Comparison of ENCODE assay signal across 20 cellular contexts in the genomic region with DNA sequence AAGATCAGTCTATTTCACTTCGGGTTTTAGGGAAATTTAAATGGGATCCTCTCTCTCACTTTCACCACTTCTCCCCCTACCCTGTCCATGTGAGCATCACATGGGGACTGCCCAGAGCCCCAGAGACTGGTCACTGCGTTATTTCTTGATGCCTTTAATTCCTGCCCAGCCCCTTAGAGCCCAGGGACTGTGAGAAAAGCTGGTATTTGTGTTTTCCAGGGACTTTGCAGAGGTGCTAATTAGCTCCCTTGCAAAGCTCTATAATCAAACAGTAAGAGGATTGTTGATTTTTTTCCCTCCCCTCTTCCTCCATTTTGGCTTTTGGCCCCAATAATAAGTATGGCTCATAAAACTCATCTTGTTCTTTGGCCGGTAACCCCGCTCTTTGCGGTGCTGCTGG. TPM values are rescaled to one million over a fixed set of nuclear protein-coding genes. Genes with fewer than 3 reads are reported as not detected.
A peak's percentile ranks its signal among the peaks of the same experiment; 100 is the strongest.
DNase-seq lines count a peak whose midpoint lies in the region; ATAC-seq and TF ChIP-seq lines count a peak whose summit lies in the region.
"Had no signal": no experiment of that assay in that cellular context is flagged by ENCODE, and none has a peak within 500 bp of the region (broad histone marks: within the 10 kb centered on the region; RNA-seq: fewer than 3 reads in every experiment).

No MANE protein-coding gene starts in this region.

- no peaks in the 10 kb centered on the region for H3K36me3 ChIP-seq in GM23338 (ENCODE audit: insufficient read depth)

- no peak for DNase-seq in GM23338 (ENCODE audit: low spot score)
- peak; percentile 11 for DNase-seq in SK-MEL-5 (ENCODE audit: low read depth, low spot score)
- no peak for DNase-seq in dorsolateral prefrontal cortex
- DNase-seq in putamen (ENCODE audit: low spot score), result peak; percentile 55
- no peak for DNase-seq in activated CD4-positive, alpha-beta T cell treated with anti-CD3 and anti-CD28 coated beads for 48 hours
- no peak for DNase-seq in NCI-H526 treated with DMSO at 0.1 percent for 48 hours (lab: John Stamatoyannopoulos, UW)
- DNase-seq: CD8-positive, alpha-beta memory T cell; DMS79; HCEC 1CT; NCI-H187 treated with DMSO at 0.1 percent for 48 hours; NCI-H2171; NCI-H446 treated with DMSO at 0.1 percent for 48 hours; NCI-H774; RPMI8226; SIG-M5 had no signal

- 0 out of 2 replicates have a peak overlapping the region, but pooled peaks have one; percentile 21 for H2AFZ ChIP-seq in GM23338

- H3K4me3 Mint-ChIP-seq in GM23338, result no peak overlapping the region
- H3K4me3 Mint-ChIP-seq: CD8-positive, alpha-beta memory T cell had no signal

- in situ Hi-C loops in SK-MEL-5 (cut with HindIII; ENCODE audit: low pct_unique_long_range_greater_than_20kb, low sequenced_read_pairs), result loop anchor here (25.0 kb wide), 1 partner anchor 232 kb away; no protein-coding TSS in a partner anchor

- ATAC-seq in GM23338, result no peak
- ATAC-seq in HG02938 (IDR thresholded peaks at IDR 0.05; ENCODE audit: unreplicated experiment), result no peak
- no peak for ATAC-seq in GM19452 (IDR thresholded peaks at IDR 0.05; ENCODE audit: unreplicated experiment)

- H3K27me3 Mint-ChIP-seq in GM23338 (ENCODE audit: insufficient read depth, low read depth, poor library complexity), result peaks cover 3% of the 10 kb centered on the region

- H3K9me3 Mint-ChIP-seq in GM23338, result no peaks in the 10 kb centered on the region; the same call in 2 of the 3 replicates

- H3K36me3 Mint-ChIP-seq in GM23338 (ENCODE audit: low read depth), result no peaks in the 10 kb centered on the region
- H3K36me3 Mint-ChIP-seq: CD8-positive, alpha-beta memory T cell had no signal

- H3K4me3 ChIP-seq in GM23338, result no peak overlapping the region
- H3K4me3 ChIP-seq in dorsolateral prefrontal cortex, result peak overlapping the region in 19 of 59 donors; percentile 0 to 36 (median 19)

- H3K4me2 ChIP-seq in GM23338, result no peak overlapping the region
- H3K4me2 ChIP-seq: KMS-11 had no signal

- H3K27ac ChIP-seq in GM23338 (ENCODE audit: low read depth) (no peak overlapping the region), dorsolateral prefrontal cortex (peak overlapping the region in 53 of 59 donors; percentile 0 to 86 (median 60))
- H3K27ac ChIP-seq: HL-60, KMS-11 had no signal

- H3K4me1 ChIP-seq in GM23338 (ENCODE audit: insufficient read depth), result peaks cover 27% of the 10 kb centered on the region

- no peaks in the 10 kb centered on the region for H3F3A ChIP-seq in GM23338 (replicated peaks; ENCODE audit: low read depth)

- no peaks in the 10 kb centered on the region for H3K79me2 ChIP-seq in GM23338 (replicated peaks; ENCODE audit: insufficient read depth)

- peaks cover 36% of the 10 kb centered on the region for H3K4me1 Mint-ChIP-seq in GM23338

- no peaks in the 10 kb centered on the region for H4K20me1 ChIP-seq in GM23338 (replicated peaks; ENCODE audit: insufficient read depth)

- no peaks in the 10 kb centered on the region for H3K9me2 ChIP-seq in GM23338 (ENCODE audit: insufficient read depth)

- intact Hi-C loops in dorsolateral prefrontal cortex (cut with DNase I), result no loop called here

- TF ChIP-seq CTCF in GM23338 (conservative IDR thresholded peaks at IDR 0.05; ENCODE audit: low read depth in 2 of 2) (no peak), dorsolateral prefrontal cortex (IDR thresholded peaks at IDR 0.05 in 54 of 56, conservative IDR thresholded peaks at IDR 0.05 in 2 of 56; ENCODE audit: low read depth in 1 of 56, partially characterized antibody in 56 of 56) (no peak)

- H3K27me3 ChIP-seq in GM23338 (ENCODE audit: insufficient read depth) (no peaks in the 10 kb centered on the region), dorsolateral prefrontal cortex (no peaks in the 10 kb centered on the region)

- H3K27ac Mint-ChIP-seq in GM23338, result no peak overlapping the region
- H3K27ac Mint-ChIP-seq: CD8-positive, alpha-beta memory T cell had no signal

TF ChIP-seq in GM23338, 12 proteins besides CTCF, POLR2A, EP300 and RAD21 (continues in another document):
- TF ChIP-seq STAT1 (IDR thresholded peaks at IDR 0.05; ENCODE audit: unreplicated experiment) (no peak), ZNF462 (CRISPR knock-in tag; IDR thresholded peaks at IDR 0.05) (no peak), ETS1 (IDR thresholded peaks at IDR 0.05) (no peak), ZNF331 (CRISPR knock-in tag; IDR thresholded peaks at IDR 0.05; ENCODE audit: low read depth) (no peak), JUNB (IDR thresholded peaks at IDR 0.05; ENCODE audit: unreplicated experiment) (no peak), EZH2phosphoT487 (IDR thresholded peaks at IDR 0.05; ENCODE audit: unreplicated experiment) (no peak)

RNA-seq across cellular contexts. Expression of gene NTRK2, which starts 35.6 kb away (rescaled TPM):
- 0.03 TPM in 1 of 2 replicates, not detected in the other for total RNA-seq in GM23338 (2014; rRNA removed; shearing (Covaris generic))
- not detected in 2 replicates for polyA plus RNA-seq in GM23338 (2016; fragmentation: Nextera tagmentation; extraction: Ambion mirVana)
- total RNA-seq in SK-MEL-5 (2014; rRNA removed; shearing (Covaris generic)), result 0.48 and 1.0 TPM in 2 replicates
- polyA plus RNA-seq in SK-MEL-5 (2015; cell fraction: cytosol; rRNA removed), result 1.0 and 1.5 TPM in 2 replicates
- polyA plus RNA-seq in SK-MEL-5 (2015; cell fraction: nucleus; rRNA removed), result 0.47 and 0.70 TPM in 2 replicates
- total RNA-seq in dorsolateral prefrontal cortex, result 100 to 1,000 TPM; 245 to 827 (median 463) TPM
- total RNA-seq: HT1080 had no signal
- polyA plus RNA-seq: CD8-positive, alpha-beta memory T cell had no signal

Comparison
In these comparisons a context has a peak if more than half of its experiments do, and no peak if none do; other contexts are left out.
1. DNase-seq: peak in SK-MEL-5 (single experiment) and putamen (single experiment); none in GM23338 (single experiment), dorsolateral prefrontal cortex (0 of 10), activated CD4-positive, alpha-beta T cell treated with anti-CD3 and anti-CD28 coated beads for 48 hours (single experiment) and NCI-H526 treated with DMSO at 0.1 percent for 48 hours (single experiment).
2. RNA of gene NTRK2, which starts 35.6 kb away (total RNA-seq): 245 to 827 TPM in dorsolateral prefrontal cortex; 0.48 to 1.0 TPM in SK-MEL-5 and 0.03 TPM in GM23338; every median in the first group is over 100 times any median in the second.